20 cellular contexts compared by ENCODE assay signal in the genomic region with DNA sequence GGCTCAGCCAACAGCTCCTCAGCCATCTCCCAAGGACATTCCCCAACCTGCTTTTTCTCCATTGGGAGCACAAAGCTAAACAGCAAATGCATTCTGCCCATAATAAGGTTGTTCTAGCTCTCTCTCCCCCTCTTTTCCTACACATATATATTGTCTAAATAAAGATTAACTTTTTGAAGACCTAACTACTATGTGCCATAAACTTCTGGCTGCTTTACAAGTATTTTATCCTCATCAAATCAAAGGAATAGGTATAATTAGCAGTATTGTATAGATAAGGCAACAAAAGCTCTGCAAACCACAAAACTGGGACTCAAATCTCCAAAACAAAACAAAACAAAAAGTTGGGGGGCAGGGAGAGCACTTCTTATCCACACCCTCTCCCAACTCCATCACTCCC. TPM values are rescaled to one million over a fixed set of nuclear protein-coding genes. Genes with fewer than 3 reads are reported as not detected.
DNase-seq lines count a peak whose midpoint lies in the region; ATAC-seq and TF ChIP-seq lines count a peak whose summit lies in the region.
"Had no signal": no experiment of that assay in that cellular context is flagged by ENCODE, and none has a peak within 500 bp of the region (broad histone marks: within the 10 kb centered on the region; RNA-seq: fewer than 3 reads in every experiment).

No MANE protein-coding gene starts in this region.

- H3K9me3 ChIP-seq in breast epithelium (no peaks in the 10 kb centered on the region), esophagus muscularis mucosa (peaks cover 0 to 6% (median 0%) of the 10 kb centered on the region in 4 donors), uterus (peaks cover 0 to 4% of the 10 kb centered on the region in 2 donors)

- CTCF ChIA-PET in MCF 10A (lab: Yijun Ruan, JAX) = interaction anchor here (0.6 to 1.7 kb wide), 5 partner anchors 9 to 189 kb away, joined by 3 to 8 read pairs (median 3); no protein-coding TSS in a partner anchor

- intact Hi-C loops in MCF 10A (cut with micrococcal nuclease) = no loop called here
- intact Hi-C loops in breast epithelium (cut with DNase I; ENCODE audit: low total_unique reads) = no loop called here
- intact Hi-C loops in esophagus muscularis mucosa (cut with DNase I) = no loop called here
- intact Hi-C loops in uterus (cut with DNase I; ENCODE audit: low total_unique reads) = no loop called here

- peak overlapping the region in 1 of 2 donors; percentile 50 for H3K27ac ChIP-seq in breast epithelium
- peak overlapping the region; percentile 77 to 85 (median 83) for H3K27ac ChIP-seq in esophagus muscularis mucosa (replicated peaks in 1 of 4)
- peak overlapping the region; percentile 48 to 96 for H3K27ac ChIP-seq in uterus
- H3K27ac ChIP-seq: 22Rv1 had no signal

- peaks cover 40% of the 10 kb centered on the region for H3K4me1 Mint-ChIP-seq in MCF 10A (ENCODE audit: insufficient read depth, unreplicated experiment)
- peaks cover 58 to 62% of the 10 kb centered on the region in 2 donors for H3K4me1 Mint-ChIP-seq in natural killer cell treated with Interleukin-12 subunit alpha and Interleukin-12 subunit beta and Interleukin-15 and Interleukin-18, amount 100 ng/mL, for 72 hours (ENCODE audit: low read depth in 2 of 2)
- H3K4me1 Mint-ChIP-seq: B cell had no signal

- no peaks in the 10 kb centered on the region for H3K9me3 Mint-ChIP-seq in MCF 10A (ENCODE audit: unreplicated experiment)
- no peaks in the 10 kb centered on the region for H3K9me3 Mint-ChIP-seq in natural killer cell treated with Interleukin-12 subunit alpha and Interleukin-12 subunit beta and Interleukin-15 and Interleukin-18, amount 100 ng/mL, for 72 hours
- H3K9me3 Mint-ChIP-seq: CD4-positive, CD25-positive, alpha-beta regulatory T cell; H9 had no signal

- H3K4me3 Mint-ChIP-seq in MCF 10A (ENCODE audit: unreplicated experiment) = no peak overlapping the region
- peak overlapping the region; percentile 59 for H3K4me3 Mint-ChIP-seq in natural killer cell treated with Interleukin-12 subunit alpha and Interleukin-12 subunit beta and Interleukin-15 and Interleukin-18, amount 100 ng/mL, for 72 hours
- H3K4me3 Mint-ChIP-seq: B cell; CD4-positive, CD25-positive, alpha-beta regulatory T cell; H9 had no signal

- DNase-seq in MCF 10A (ENCODE audit: unreplicated experiment) (no peak), breast epithelium (ENCODE audit: low spot score in 2 of 2) (no peak), esophagus muscularis mucosa (ENCODE audit: extremely low spot score) (no peak), uterus (no peak), NCI-H1417 treated with DMSO at 0.1 percent for 48 hours (lab: John Stamatoyannopoulos, UW) (no peak), iPS-NIHi11 (ENCODE audit: low spot score) (no peak), SKM-1 treated with dmso at 0.1 percent for 144 hours (lab: John Stamatoyannopoulos, UW; ENCODE audit: unreplicated experiment) (no peak)
- DNase-seq in natural killer cell treated with Interleukin-12 subunit alpha and Interleukin-12 subunit beta and Interleukin-15 and Interleukin-18, amount 100 ng/mL, for 72 hours (ENCODE audit: low spot score) = no peak
- DNase-seq: CD4-positive, CD25-positive, alpha-beta regulatory T cell; DMS53; H9; NCI-H146; NCI-H2081 treated with DMSO at 0.1 percent for 48 hours; NCI-H2227 treated with DMSO at 0.1 percent for 48 hours; NCI-H524 treated with DMSO at 0.1 percent for 48 hours; OCI-M1; SIG-M5 had no signal

- no peak for ATAC-seq in natural killer cell treated with Interleukin-12 subunit alpha and Interleukin-12 subunit beta and Interleukin-15 and Interleukin-18, amount 100 ng/mL, for 72 hours

- peaks cover 22% of the 10 kb centered on the region for H3K36me3 Mint-ChIP-seq in MCF 10A (ENCODE audit: insufficient read depth, unreplicated experiment)
- H3K36me3 Mint-ChIP-seq in natural killer cell treated with Interleukin-12 subunit alpha and Interleukin-12 subunit beta and Interleukin-15 and Interleukin-18, amount 100 ng/mL, for 72 hours = no peaks in the 10 kb centered on the region

- no peaks in the 10 kb centered on the region for H3K27me3 Mint-ChIP-seq in MCF 10A (ENCODE audit: insufficient read depth, unreplicated experiment)
- no peaks in the 10 kb centered on the region for H3K27me3 Mint-ChIP-seq in natural killer cell treated with Interleukin-12 subunit alpha and Interleukin-12 subunit beta and Interleukin-15 and Interleukin-18, amount 100 ng/mL, for 72 hours
- H3K27me3 Mint-ChIP-seq: CD4-positive, CD25-positive, alpha-beta regulatory T cell had no signal

- H3K27me3 ChIP-seq in breast epithelium (no peaks in the 10 kb centered on the region), esophagus muscularis mucosa (no peaks in the 10 kb centered on the region), uterus (no peaks in the 10 kb centered on the region)

- no peak for TF ChIP-seq CTCF in MCF 10A (IDR thresholded peaks at IDR 0.05; ENCODE audit: unreplicated experiment)
- no peak for TF ChIP-seq CTCF in breast epithelium (IDR thresholded peaks at IDR 0.05)
- TF ChIP-seq CTCF in esophagus muscularis mucosa (IDR thresholded peaks at IDR 0.05) = no peak
- no peak for TF ChIP-seq CTCF in uterus (IDR thresholded peaks at IDR 0.05)

- no peak for TF ChIP-seq EP300 in esophagus muscularis mucosa (IDR thresholded peaks at IDR 0.05)

- no peaks in the 10 kb centered on the region for H3K36me3 ChIP-seq in breast epithelium
- no peaks in the 10 kb centered on the region for H3K36me3 ChIP-seq in esophagus muscularis mucosa
- H3K36me3 ChIP-seq in uterus = no peaks in the 10 kb centered on the region

- H3K4me1 ChIP-seq in breast epithelium (peaks cover 6 to 7% of the 10 kb centered on the region in 2 donors), esophagus muscularis mucosa (peaks cover 26 to 84% (median 66%) of the 10 kb centered on the region in 4 donors), uterus (peaks cover 12 to 22% of the 10 kb centered on the region in 2 donors)

- POLR2A ChIA-PET in MCF 10A (lab: Yijun Ruan, JAX) = interaction anchor here (0.6 to 1.2 kb wide), 2 partner anchors 13 to 49 kb away, joined by 3 read pairs; no protein-coding TSS in a partner anchor

- peak overlapping the region; percentile 88 for H3K27ac Mint-ChIP-seq in MCF 10A (ENCODE audit: low read depth, unreplicated experiment)
- H3K27ac Mint-ChIP-seq in natural killer cell treated with Interleukin-12 subunit alpha and Interleukin-12 subunit beta and Interleukin-15 and Interleukin-18, amount 100 ng/mL, for 72 hours = peak overlapping the region; percentile 48 to 83
- H3K27ac Mint-ChIP-seq: B cell, H9 had no signal

- H3K4me3 ChIP-seq in breast epithelium (no peak overlapping the region), esophagus muscularis mucosa (no peak overlapping the region), uterus (no peak overlapping the region)
- H3K4me3 ChIP-seq: K562 had no signal

- TF ChIP-seq POLR2A in breast epithelium (IDR thresholded peaks at IDR 0.05) (no peak), esophagus muscularis mucosa (IDR thresholded peaks at IDR 0.05; ENCODE audit: low read depth) (no peak), uterus (IDR thresholded peaks at IDR 0.05) (no peak)

- BruUV-seq in MCF 10A (replicated peaks; lab: Mats Ljungman, UMichigan) = no TSS peak

RNA-seq across cellular contexts. Expression of a gene that starts 43.4 kb away (rescaled TPM):
- 7.0 and 12.0 TPM in 2 replicates for total RNA-seq in MCF 10A (2022)
- total RNA-seq in breast epithelium = 100 to 1,000 TPM; 127 to 287 (median 167) TPM
- 100 to 1,000 TPM; 176 to 262 (median 188) TPM for total RNA-seq in esophagus muscularis mucosa
- 100 to 1,000 TPM in 1 of 2 donors, 10 to 100 TPM in 1; 67.6 to 157 TPM for total RNA-seq in natural killer cell treated with Interleukin-12 subunit alpha and Interleukin-12 subunit beta and Interleukin-15 and Interleukin-18, amount 100 ng/mL, for 72 hours
- total RNA-seq in uterus = 100 to 1,000 TPM in 3 of 4 donors, 10 to 100 TPM in 1; 87.8 to 388 (median 212) TPM
